10 cellular contexts compared by ENCODE assay signal in genomic region chr12:6953417-6954315, GRCh38. TPM values are rescaled to one million over a fixed set of nuclear protein-coding genes. Genes with fewer than 3 reads are reported as not detected.
A peak's percentile ranks its signal among the peaks of the same experiment; 100 is the strongest.
DNase-seq lines count a peak whose midpoint lies in the region; ATAC-seq, FAIRE-seq and TF ChIP-seq lines count a peak whose summit lies in the region.
"Had no signal": no experiment of that assay in that cellular context is flagged by ENCODE, and none has a peak within 500 bp of the region (broad histone marks: within the 10 kb centered on the region; RNA-seq: fewer than 3 reads in every experiment).

No MANE protein-coding gene starts in this region.

- no peaks in the 10 kb centered on the region for H4K20me1 ChIP-seq in endothelial cell of umbilical vein (replicated peaks; ENCODE audit: control insufficient read depth, extremely low read depth, insufficient read depth, low read length)

- TF ChIP-seq POLR2A in endothelial cell of umbilical vein (IDR thresholded peaks at IDR 0.05; ENCODE audit: low read depth, low read length) = no peak

- H3K4me1 ChIP-seq in endothelial cell of umbilical vein (ENCODE audit: control insufficient read depth, extremely low read depth, insufficient read depth, low read length) = peaks cover 17% of the 10 kb centered on the region
- no peaks in the 10 kb centered on the region for H3K4me1 ChIP-seq in psoas muscle

- peak overlapping the region; percentile 52 for H2AFZ ChIP-seq in endothelial cell of umbilical vein (ENCODE audit: low read depth, low read length)

- H3K79me2 ChIP-seq in endothelial cell of umbilical vein (ENCODE audit: control insufficient read depth, insufficient read depth, low read length) = no peaks in the 10 kb centered on the region

- intact Hi-C loops in endothelial cell of umbilical vein (cut with micrococcal nuclease) (no loop called here), psoas muscle (cut with DNase I) (loop anchor here in 1 of 2 donors (5.0 kb wide), 1 partner anchor 79 kb away; no protein-coding TSS in a partner anchor)

- 57 to 60% (median 58%) methylated on average over 20 to 24 of the region's 24 CpGs for WGBS in psoas muscle, 3 donors

- H3K4me2 ChIP-seq in endothelial cell of umbilical vein (ENCODE audit: insufficient read depth, low read length) = no peak overlapping the region

- H3K36me3 ChIP-seq in endothelial cell of umbilical vein (ENCODE audit: control insufficient read depth in 2 of 2, extremely low read depth in 1 of 2, insufficient read depth in 2 of 2, low read length in 2 of 2) = no peaks in the 10 kb centered on the region
- no peaks in the 10 kb centered on the region for H3K36me3 ChIP-seq in psoas muscle (ENCODE audit: insufficient read depth in 1 of 2, low read depth in 1 of 2)
- no peaks in the 10 kb centered on the region for H3K36me3 ChIP-seq in brain microvascular endothelial cell (replicated peaks)

- H3K9ac ChIP-seq in endothelial cell of umbilical vein (replicated peaks; ENCODE audit: extremely low read depth, insufficient read depth, low read length) = no peak overlapping the region

- POLR2A ChIA-PET in endothelial cell of umbilical vein (lab: Charles Lee) = no interaction called here

- peak; percentile 34 for ATAC-seq in GM19455 (IDR thresholded peaks at IDR 0.05; ENCODE audit: unreplicated experiment)
- ATAC-seq in psoas muscle = peak; percentile 19 to 30 (median 22)

- H3K9me1 ChIP-seq in endothelial cell of umbilical vein (replicated peaks; ENCODE audit: control insufficient read depth, extremely low read depth, insufficient read depth, low read length) = no peaks in the 10 kb centered on the region

- H3K27me3 ChIP-seq in HL-60 (ENCODE audit: insufficient read depth, poor library complexity, severe bottlenecking) (no peaks in the 10 kb centered on the region), endothelial cell of umbilical vein (ENCODE audit: control insufficient read depth in 2 of 2, insufficient read depth in 2 of 2, low read length in 2 of 2) (no peaks in the 10 kb centered on the region), psoas muscle (ENCODE audit: insufficient read depth in 3 of 3, low read length in 2 of 3) (no peaks in the 10 kb centered on the region), brain microvascular endothelial cell (replicated peaks) (no peaks in the 10 kb centered on the region)

- FAIRE-seq in endothelial cell of umbilical vein (lab: Jason Lieb, UNC) = peak; percentile 72

- H3K4me3 ChIP-seq in HL-60 (replicated peaks; ENCODE audit: insufficient read depth, low read length) (peak overlapping the region; percentile 80), endothelial cell of umbilical vein (replicated peaks in 1 of 3; ENCODE audit: insufficient read depth in 1 of 3, low read depth in 1 of 3, low read length in 3 of 3) (no peak overlapping the region), psoas muscle (peak overlapping the region; percentile 50), brain microvascular endothelial cell (ENCODE audit: low read depth, low read length) (no peak overlapping the region)

- no TSS peak for BruUV-seq in endothelial cell of umbilical vein (replicated peaks; lab: Mats Ljungman, UMichigan)

- peak; percentile 71 for DNase-seq in Ammon's horn (ENCODE audit: low spot score)
- DNase-seq in HL-60 (ENCODE audit: low read depth in 1 of 2, low spot score in 1 of 2) = peak; percentile 93 to 98
- peak; percentile 76 to 80 for DNase-seq in activated CD4-positive, alpha-beta T cell treated with anti-CD3 and anti-CD28 coated beads, Interleukin-2, amount 50 U/mL, for 4 hours
- peak; percentile 46 for DNase-seq in endothelial cell of umbilical vein (ENCODE audit: low read depth, low spot score)
- peak in 1 of 2 donors; percentile 66 for DNase-seq in psoas muscle
- DNase-seq in A172 (ENCODE audit: low spot score) = no peak
- no peak for DNase-seq in brain microvascular endothelial cell

- H3K9me3 ChIP-seq in endothelial cell of umbilical vein (replicated peaks; ENCODE audit: control insufficient read depth, insufficient read depth, low read length) = no peaks in the 10 kb centered on the region
- H3K9me3 ChIP-seq in psoas muscle = no peaks in the 10 kb centered on the region

- CTCF ChIA-PET in endothelial cell of umbilical vein (lab: Charles Lee) = interaction anchor here (1.2 to 2.2 kb wide), 5 partner anchors 8 to 16 kb away, joined by 3 to 12 read pairs (median 8); partner anchors contain the start of genes C12orf57 and RNU7-1

- no peak for TF ChIP-seq CTCF in HL-60 (IDR thresholded peaks at IDR 0.05; ENCODE audit: insufficient read depth, low read length)
- no peak for TF ChIP-seq CTCF in endothelial cell of umbilical vein (IDR thresholded peaks at IDR 0.05; ENCODE audit: extremely low read depth in 1 of 2, insufficient read depth in 1 of 2, low read depth in 1 of 2, low read length in 2 of 2)
- no peak for TF ChIP-seq CTCF in psoas muscle (IDR thresholded peaks at IDR 0.05)
- TF ChIP-seq CTCF in brain microvascular endothelial cell (IDR thresholded peaks at IDR 0.05; ENCODE audit: low read depth, low read length, missing control alignments) = no peak

- H3K27ac ChIP-seq in HL-60 (replicated peaks) (peak overlapping the region; percentile 99), endothelial cell of umbilical vein (ENCODE audit: insufficient read depth, low read depth, low read length) (no peak overlapping the region), psoas muscle (no peak overlapping the region), brain microvascular endothelial cell (no peak overlapping the region)
- H3K27ac ChIP-seq: C4-2B had no signal

- in situ Hi-C loops in brain microvascular endothelial cell (cut with HindIII; ENCODE audit: low pct_ligation_motif_present, low sequenced_read_pairs) = no loop called here

- dilution Hi-C loops in endothelial cell of umbilical vein (cut with MboI; ENCODE audit: extremely low pct_ligation_motif_present, low sequenced_read_pairs) = no loop called here

RNA-seq across cellular contexts. Expression of gene PTPN6, which starts 2.5 kb away (rescaled TPM):
- total RNA-seq in endothelial cell of umbilical vein (1.6 and 1.8 TPM in 2 replicates), psoas muscle (1 to 10 TPM; 3.6 to 7.6 (median 4.6) TPM)
- polyA plus RNA-seq in endothelial cell of umbilical vein (0.25 and 0.38 TPM in 2 replicates), psoas muscle (1 to 10 TPM; 1.3 to 2.6 (median 2.1) TPM)
- 0.18 and 0.41 TPM in 2 replicates for polyA plus RNA-seq in endothelial cell of umbilical vein (2011; cell fraction: cytosol; rRNA removed)
- polyA plus RNA-seq in endothelial cell of umbilical vein (2011; cell fraction: nucleus; rRNA removed) = 0.51 and 1.1 TPM in 2 replicates
- polyA plus RNA-seq in endothelial cell of umbilical vein (2012) = 0.29 and 0.55 TPM in 2 replicates
- 0.28 and 0.46 TPM in 2 replicates for polyA minus RNA-seq in endothelial cell of umbilical vein
- polyA minus RNA-seq in endothelial cell of umbilical vein (2011; cell fraction: cytosol; rRNA and poly(A)+ RNA removed) = 9.4 TPM
- 0.48 and 2.4 TPM in 2 replicates for polyA minus RNA-seq in endothelial cell of umbilical vein (2011; cell fraction: nucleus; rRNA and poly(A)+ RNA removed)
- total RNA-seq in A172 (2014; rRNA removed; shearing (Covaris generic)) = 0.31 and 0.48 TPM in 2 replicates
- total RNA-seq: fibroblast of lung had no signal

RNA-seq across cellular contexts. Expression of gene C12orf57, which starts 9.8 kb away (rescaled TPM):
- total RNA-seq in endothelial cell of umbilical vein (153 and 167 TPM in 2 replicates), psoas muscle (100 to 1,000 TPM in 2 of 4 donors, 10 to 100 TPM in 2; 80.4 to 110 (median 95.6) TPM)
- polyA plus RNA-seq in endothelial cell of umbilical vein (729 and 802 TPM in 2 replicates), psoas muscle (100 to 1,000 TPM; 223 to 269 (median 247) TPM)
- 563 and 605 TPM in 2 replicates for polyA plus RNA-seq in endothelial cell of umbilical vein (2011; cell fraction: cytosol; rRNA removed)
- polyA plus RNA-seq in endothelial cell of umbilical vein (2011; cell fraction: nucleus; rRNA removed) = 175 and 212 TPM in 2 replicates
- polyA plus RNA-seq in endothelial cell of umbilical vein (2012) = 176 and 200 TPM in 2 replicates
- polyA minus RNA-seq in endothelial cell of umbilical vein = 79.2 and 103 TPM in 2 replicates
- 85.2 TPM for polyA minus RNA-seq in endothelial cell of umbilical vein (2011; cell fraction: cytosol; rRNA and poly(A)+ RNA removed)
- polyA minus RNA-seq in endothelial cell of umbilical vein (2011; cell fraction: nucleus; rRNA and poly(A)+ RNA removed) = 26.8 and 44.8 TPM in 2 replicates
- 1.8 TPM in 1 of 2 replicates, not detected in the other for total RNA-seq in A172 (2014; rRNA removed; shearing (Covaris generic))

RNA-seq across cellular contexts. Expression of gene RNU7-1, which starts 10.1 kb away (rescaled TPM):
- total RNA-seq in endothelial cell of umbilical vein (not detected in 2 replicates), psoas muscle (not detected)
- polyA plus RNA-seq in endothelial cell of umbilical vein (not detected in 2 replicates), psoas muscle (not detected)
- not detected in 2 replicates for polyA plus RNA-seq in endothelial cell of umbilical vein (2011; cell fraction: cytosol; rRNA removed)
- not detected in 2 replicates for polyA plus RNA-seq in endothelial cell of umbilical vein (2011; cell fraction: nucleus; rRNA removed)
- polyA plus RNA-seq in endothelial cell of umbilical vein (2012) = not detected in 2 replicates
- not detected in 2 replicates for polyA minus RNA-seq in endothelial cell of umbilical vein
- polyA minus RNA-seq in endothelial cell of umbilical vein (2011; cell fraction: cytosol; rRNA and poly(A)+ RNA removed) = not detected
- polyA minus RNA-seq in endothelial cell of umbilical vein (2011; cell fraction: nucleus; rRNA and poly(A)+ RNA removed) = not detected in 2 replicates
- total RNA-seq in A172 (2014; rRNA removed; shearing (Covaris generic)) = not detected in 2 replicates
- total RNA-seq: fibroblast of lung had no signal
- polyA plus RNA-seq: fibroblast of lung had no signal

RNA-seq across cellular contexts. Expression of gene PHB2, which starts 16.8 kb away (rescaled TPM):
- total RNA-seq in endothelial cell of umbilical vein = 231 and 244 TPM in 2 replicates
- polyA plus RNA-seq in endothelial cell of umbilical vein = 390 and 409 TPM in 2 replicates
- 430 and 447 TPM in 2 replicates for polyA plus RNA-seq in endothelial cell of umbilical vein (2011; cell fraction: cytosol; rRNA removed)
- polyA plus RNA-seq in endothelial cell of umbilical vein (2011; cell fraction: nucleus; rRNA removed) = 271 and 280 TPM in 2 replicates
- 246 and 260 TPM in 2 replicates for polyA plus RNA-seq in endothelial cell of umbilical vein (2012)
- polyA minus RNA-seq in endothelial cell of umbilical vein = 176 and 178 TPM in 2 replicates
- polyA minus RNA-seq in endothelial cell of umbilical vein (2011; cell fraction: cytosol; rRNA and poly(A)+ RNA removed) = 134 TPM
- polyA minus RNA-seq in endothelial cell of umbilical vein (2011; cell fraction: nucleus; rRNA and poly(A)+ RNA removed) = 66.9 and 67.4 TPM in 2 replicates
- total RNA-seq in psoas muscle = 100 to 1,000 TPM; 137 to 278 (median 180) TPM
- 100 to 1,000 TPM; 176 to 381 (median 208) TPM for polyA plus RNA-seq in psoas muscle
- 172 and 183 TPM in 2 replicates for total RNA-seq in A172 (2014; rRNA removed; shearing (Covaris generic))

RNA-seq across cellular contexts. Expression of gene EMG1, which starts 17.0 kb away (rescaled TPM):
- total RNA-seq in endothelial cell of umbilical vein (54.7 and 56.6 TPM in 2 replicates), psoas muscle (10 to 100 TPM; 30.1 to 59.4 (median 44.8) TPM)
- polyA plus RNA-seq in endothelial cell of umbilical vein (32.7 and 57.7 TPM in 2 replicates), psoas muscle (10 to 100 TPM; 26.6 to 66.5 (median 50.4) TPM)
- polyA plus RNA-seq in endothelial cell of umbilical vein (2011; cell fraction: cytosol; rRNA removed) = 47.5 and 57.5 TPM in 2 replicates
- 31.5 and 55.2 TPM in 2 replicates for polyA plus RNA-seq in endothelial cell of umbilical vein (2011; cell fraction: nucleus; rRNA removed)
- 62.5 and 99.6 TPM in 2 replicates for polyA plus RNA-seq in endothelial cell of umbilical vein (2012)
- 27.0 and 29.6 TPM in 2 replicates for polyA minus RNA-seq in endothelial cell of umbilical vein
- 34.5 TPM for polyA minus RNA-seq in endothelial cell of umbilical vein (2011; cell fraction: cytosol; rRNA and poly(A)+ RNA removed)
- polyA minus RNA-seq in endothelial cell of umbilical vein (2011; cell fraction: nucleus; rRNA and poly(A)+ RNA removed) = 14.6 and 20.9 TPM in 2 replicates
- total RNA-seq in A172 (2014; rRNA removed; shearing (Covaris generic)) = 42.6 and 50.5 TPM in 2 replicates

Comparison
In these comparisons a context has a peak if more than half of its experiments do, and no peak if none do; other contexts are left out.
1. DNase-seq: peak in Ammon's horn (single experiment), HL-60 (2 of 2), activated CD4-positive, alpha-beta T cell treated with anti-CD3 and anti-CD28 coated beads, Interleukin-2, amount 50 U/mL, for 4 hours (2 of 2) and endothelial cell of umbilical vein (single experiment); none in A172 (single experiment) and brain microvascular endothelial cell (single experiment).
2. H3K4me3 ChIP-seq: peak in HL-60 (single experiment) and psoas muscle (single experiment); none in endothelial cell of umbilical vein (0 of 3) and brain microvascular endothelial cell (single experiment).
3. RNA of gene C12orf57, which starts 9.8 kb away (total RNA-seq): 153 to 167 TPM in endothelial cell of umbilical vein and 80.4 to 110 TPM in psoas muscle; 1.8 TPM in A172; every median in the first group is over 10 times any median in the second.